31 cellular contexts compared by ENCODE assay signal in the genomic region with DNA sequence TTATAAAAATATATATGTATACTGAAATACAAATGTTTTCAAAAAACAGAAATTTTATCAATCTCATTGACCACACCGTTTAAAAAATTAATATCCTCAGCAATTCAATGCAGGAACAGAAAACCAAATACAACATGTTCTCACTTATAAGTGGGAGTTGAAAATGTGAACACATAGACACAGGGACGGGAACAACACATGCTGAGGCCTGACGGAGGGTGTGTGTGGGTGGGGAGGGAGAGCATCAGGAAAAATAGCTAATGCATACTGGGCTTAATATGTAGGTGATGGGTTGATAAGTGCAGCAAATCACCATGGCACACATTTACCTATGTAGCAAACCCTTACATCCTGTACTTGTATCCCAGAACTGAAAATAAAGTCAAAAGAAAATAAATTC.
"Had no signal": no experiment of that assay in that cellular context is flagged by ENCODE, and none has a peak within 500 bp of the region (broad histone marks: within the 10 kb centered on the region; RNA-seq: fewer than 3 reads in every experiment).

No MANE protein-coding gene starts in this region.

- H3K27me3 Mint-ChIP-seq: activated CD4-positive, alpha-beta memory T cell treated with anti-CD3 and anti-CD28 coated beads, Interleukin-2, amount 10 ng/mL, durations not matched to agents 7 days and 5 days; activated CD4-positive, alpha-beta T cell treated with anti-CD3 and anti-CD28 coated beads for 36 hours; activated CD4-positive, alpha-beta T cell treated with anti-CD3 and anti-CD28 coated beads, Interleukin-2, amount 10 ng/mL, durations not matched to agents 7 days and 5 days; activated CD8-positive, alpha-beta memory T cell treated with anti-CD3 and anti-CD28 coated beads, Interleukin-2, amount 10 ng/mL, durations not matched to agents 7 days and 5 days; activated naive CD4-positive, alpha-beta T cell treated with anti-CD3 and anti-CD28 coated beads, Interleukin-2, amount 10 ng/mL, durations not matched to agents 7 days and 5 days; activated naive CD4-positive, alpha-beta T cell treated with anti-CD3 and anti-CD28 coated beads, Interleukin-2, amount 50 U/mL, for 24 hours; activated naive CD8-positive, alpha-beta T cell; activated naive CD8-positive, alpha-beta T cell treated with anti-CD3 and anti-CD28 coated beads, Interleukin-2, amount 10 ng/mL, durations not matched to agents 7 days and 5 days; activated T-cell treated with anti-CD3 and anti-CD28 coated beads, Interleukin-2, amount 50 U/mL, for 24 hours; brain had no signal

- H3K27ac Mint-ChIP-seq: activated CD4-positive, alpha-beta memory T cell treated with anti-CD3 and anti-CD28 coated beads, Interleukin-2, amount 10 ng/mL, durations not matched to agents 7 days and 5 days; activated CD4-positive, alpha-beta T cell treated with anti-CD3 and anti-CD28 coated beads for 36 hours; activated CD4-positive, alpha-beta T cell treated with anti-CD3 and anti-CD28 coated beads, Interleukin-2, amount 10 ng/mL, durations not matched to agents 7 days and 5 days; activated CD8-positive, alpha-beta memory T cell treated with anti-CD3 and anti-CD28 coated beads, Interleukin-2, amount 10 ng/mL, durations not matched to agents 7 days and 5 days; activated naive CD4-positive, alpha-beta T cell treated with anti-CD3 and anti-CD28 coated beads, Interleukin-2, amount 10 ng/mL, durations not matched to agents 7 days and 5 days; activated naive CD4-positive, alpha-beta T cell treated with anti-CD3 and anti-CD28 coated beads, Interleukin-2, amount 50 U/mL, for 24 hours; activated naive CD8-positive, alpha-beta T cell; activated naive CD8-positive, alpha-beta T cell treated with anti-CD3 and anti-CD28 coated beads, Interleukin-2, amount 10 ng/mL, durations not matched to agents 7 days and 5 days; activated naive CD8-positive, alpha-beta T cell treated with anti-CD3 and anti-CD28 coated beads, Interleukin-2, amount 50 U/mL, for 24 hours; activated T-cell treated with anti-CD3 and anti-CD28 coated beads, Interleukin-2, amount 50 U/mL, for 24 hours; activated T-helper 2 cell treated with anti-CD3 and anti-CD28 coated beads, Interferon-gamma antibody, Interleukin-2, Interleukin-4, amounts not matched to agents 10 μg/mL and 5 μg/mL and 100 μg/mL, durations not matched to agents 14 hours and 24 hours and 36 hours; brain; T-helper 1 cell treated with Interleukin-12 subunit alpha and Interleukin-12 subunit beta and Interleukin-4 antibody, amounts not matched to agents 30 μg/mL and 1 μg/mL, for 36 hours; T-helper 2 cell treated with Interferon-gamma antibody and Interleukin-4, amounts not matched to agents 5 μg/mL and 100 μg/mL, for 36 hours; WTC11 had no signal

- H3K27me3 ChIP-seq: ascending aorta had no signal

- H3K9me3 Mint-ChIP-seq: activated naive CD4-positive, alpha-beta T cell treated with anti-CD3 and anti-CD28 coated beads, Interleukin-2, amount 50 U/mL, for 24 hours; activated naive CD8-positive, alpha-beta T cell treated with anti-CD3 and anti-CD28 coated beads, Interleukin-2, amount 50 U/mL, for 24 hours; activated T-cell treated with anti-CD3 and anti-CD28 coated beads, Interleukin-2, amount 50 U/mL, for 24 hours; activated T-helper 2 cell treated with anti-CD3 and anti-CD28 coated beads, Interferon-gamma antibody, Interleukin-2, Interleukin-4, amounts not matched to agents 10 μg/mL and 5 μg/mL and 100 μg/mL, durations not matched to agents 14 hours and 24 hours and 36 hours; brain; T-helper 1 cell treated with Interleukin-12 subunit alpha and Interleukin-12 subunit beta and Interleukin-4 antibody, amounts not matched to agents 30 μg/mL and 1 μg/mL, for 36 hours; T-helper 2 cell treated with Interferon-gamma antibody and Interleukin-4, amounts not matched to agents 5 μg/mL and 100 μg/mL, for 36 hours; WTC11 had no signal

- H3K9me3 ChIP-seq: ascending aorta had no signal

- H3K4me3 ChIP-seq: ascending aorta had no signal

- H3K36me3 ChIP-seq: ascending aorta, WERI-Rb-1 had no signal

- H3K4me3 Mint-ChIP-seq: activated CD4-positive, alpha-beta memory T cell treated with anti-CD3 and anti-CD28 coated beads, Interleukin-2, amount 10 ng/mL, durations not matched to agents 7 days and 5 days; activated CD4-positive, alpha-beta T cell treated with anti-CD3 and anti-CD28 coated beads for 36 hours; activated CD4-positive, alpha-beta T cell treated with anti-CD3 and anti-CD28 coated beads, Interleukin-2, amount 10 ng/mL, durations not matched to agents 7 days and 5 days; activated CD8-positive, alpha-beta memory T cell treated with anti-CD3 and anti-CD28 coated beads, Interleukin-2, amount 10 ng/mL, durations not matched to agents 7 days and 5 days; activated naive CD4-positive, alpha-beta T cell treated with anti-CD3 and anti-CD28 coated beads, Interleukin-2, amount 10 ng/mL, durations not matched to agents 7 days and 5 days; activated naive CD4-positive, alpha-beta T cell treated with anti-CD3 and anti-CD28 coated beads, Interleukin-2, amount 50 U/mL, for 24 hours; activated naive CD8-positive, alpha-beta T cell; activated naive CD8-positive, alpha-beta T cell treated with anti-CD3 and anti-CD28 coated beads, Interleukin-2, amount 10 ng/mL, durations not matched to agents 7 days and 5 days; activated naive CD8-positive, alpha-beta T cell treated with anti-CD3 and anti-CD28 coated beads, Interleukin-2, amount 50 U/mL, for 24 hours; activated T-cell treated with anti-CD3 and anti-CD28 coated beads, Interleukin-2, amount 50 U/mL, for 24 hours; brain; T-helper 1 cell treated with Interleukin-12 subunit alpha and Interleukin-12 subunit beta and Interleukin-4 antibody, amounts not matched to agents 30 μg/mL and 1 μg/mL, for 36 hours; T-helper 2 cell treated with Interferon-gamma antibody and Interleukin-4, amounts not matched to agents 5 μg/mL and 100 μg/mL, for 36 hours; WTC11 had no signal

- H3K27ac ChIP-seq: ascending aorta, WERI-Rb-1 had no signal

- H3K36me3 Mint-ChIP-seq: activated naive CD4-positive, alpha-beta T cell treated with anti-CD3 and anti-CD28 coated beads, Interleukin-2, amount 50 U/mL, for 24 hours; activated naive CD8-positive, alpha-beta T cell; brain; WTC11 had no signal

- H3K4me1 ChIP-seq: ascending aorta had no signal

- DNase-seq: activated CD4-positive, alpha-beta memory T cell treated with anti-CD3 and anti-CD28 coated beads, Interleukin-2, amount 10 ng/mL, durations not matched to agents 7 days and 5 days; activated CD4-positive, alpha-beta T cell treated with anti-CD3 and anti-CD28 coated beads for 1 hour; activated CD4-positive, alpha-beta T cell treated with anti-CD3 and anti-CD28 coated beads for 36 hours; activated CD4-positive, alpha-beta T cell treated with anti-CD3 and anti-CD28 coated beads, Interleukin-2, amount 10 ng/mL, durations not matched to agents 7 days and 5 days; activated CD4-positive, alpha-beta T cell treated with anti-CD3 and anti-CD28 coated beads, Interleukin-2, amount 50 U/mL, for 48 hours; activated CD4-positive, CD25-positive, alpha-beta regulatory T cell; activated CD8-positive, alpha-beta memory T cell treated with anti-CD3 and anti-CD28 coated beads for 24 hours; activated CD8-positive, alpha-beta memory T cell treated with anti-CD3 and anti-CD28 coated beads, Interleukin-2, amount 10 ng/mL, durations not matched to agents 7 days and 5 days; activated CD8-positive, alpha-beta memory T cell treated with anti-CD3 and anti-CD28 coated beads, Interleukin-2, amount 50 U/mL, for 48 hours; activated effector memory CD4-positive, alpha-beta T cell treated with Interleukin-2 at 50 U/mL for 16 hours; activated gamma-delta T cell; activated naive CD4-positive, alpha-beta T cell treated with anti-CD3 and anti-CD28 coated beads, Interleukin-2, amount 10 ng/mL, durations not matched to agents 7 days and 5 days; activated naive CD4-positive, alpha-beta T cell treated with Interleukin-2 at 50 U/mL for 16 hours; activated naive CD8-positive, alpha-beta T cell treated with anti-CD3 and anti-CD28 coated beads, Interleukin-2, amount 10 ng/mL, durations not matched to agents 7 days and 5 days; activated naive CD8-positive, alpha-beta T cell treated with anti-CD3 and anti-CD28 coated beads, Interleukin-2, amount 50 U/mL, for 24 hours; activated T-cell treated with anti-CD3 and anti-CD28 coated beads, Interleukin-2, amount 50 U/mL, for 24 hours; activated T-cell treated with anti-CD3 and anti-CD28 coated beads, Interleukin-2, amount 50 U/mL, for 48 hours; anterior cingulate cortex; central memory CD4-positive, alpha-beta T cell; T-helper 1 cell; T-helper 2 cell; T-helper 9 cell; WERI-Rb-1 had no signal
